1 cellular context compared by ENCODE assay signal in genomic region chr9:34025811-34026210, GRCh38.
TF ChIP-seq lines count a peak whose summit lies in the region.

No MANE protein-coding gene starts in this region.

TF ChIP-seq in IMR-90, 13 proteins besides CTCF, POLR2A, EP300 and RAD21 (continued from another document):
- TF ChIP-seq ELK1 (IDR thresholded peaks at IDR 0.05; ENCODE audit: borderline replicate concordance, low read depth, low read length), result no peak
